ENCODE assay signal across 10 cellular contexts in genomic region chr1:226778657-226779058, GRCh38.
A peak's percentile ranks its signal among the peaks of the same experiment; 100 is the strongest.
DNase-seq lines count a peak whose midpoint lies in the region; ATAC-seq and TF ChIP-seq lines count a peak whose summit lies in the region.
"Had no signal": no experiment of that assay in that cellular context is flagged by ENCODE, and none has a peak within 500 bp of the region (broad histone marks: within the 10 kb centered on the region; RNA-seq: fewer than 3 reads in every experiment).

No MANE protein-coding gene starts in this region.

- TF ChIP-seq CTCF in GM13976 (IDR thresholded peaks at IDR 0.05; ENCODE audit: borderline replicate concordance, control extremely low read depth, extremely low read depth, insufficient read depth, missing control alignments): no peak

- H3K27me3 ChIP-seq in rectal smooth muscle tissue (ENCODE audit: control insufficient read depth, insufficient read depth, low read length): no peaks in the 10 kb centered on the region
- H3K27me3 ChIP-seq: right lobe of liver had no signal

- no peaks in the 10 kb centered on the region for H3K36me3 ChIP-seq in rectal smooth muscle tissue (ENCODE audit: control insufficient read depth, insufficient read depth, low read length)
- H3K36me3 ChIP-seq: right lobe of liver had no signal

- DNase-seq in EH (ENCODE audit: low read depth) (peak; percentile 98), T1000 (lab: John Stamatoyannopoulos, UW) (peak; percentile 53), fibroblast of the conjunctiva (ENCODE audit: low read depth) (peak; percentile 49), NCI-H2227 treated with DMSO at 0.1 percent for 48 hours (lab: John Stamatoyannopoulos, UW) (no peak), GM13976 (ENCODE audit: low spot score) (no peak), NCI-H524 (lab: John Stamatoyannopoulos, UW) (no peak)
- DNase-seq: NCI-H2029, right lobe of liver had no signal

- peaks cover 18% of the 10 kb centered on the region for H3K4me1 ChIP-seq in rectal smooth muscle tissue (ENCODE audit: control insufficient read depth, insufficient read depth, low read length)
- H3K4me1 ChIP-seq: right lobe of liver had no signal

- H3K27ac ChIP-seq in rectal smooth muscle tissue (ENCODE audit: low read depth, low read length): peak overlapping the region; percentile 73
- H3K27ac ChIP-seq: right lobe of liver had no signal

- no peak overlapping the region for H3K4me3 ChIP-seq in rectal smooth muscle tissue (ENCODE audit: low read length)
- H3K4me3 ChIP-seq: right lobe of liver had no signal

- H3K9ac ChIP-seq in rectal smooth muscle tissue (ENCODE audit: low read length): no peak overlapping the region

- ATAC-seq in HG03520 (IDR thresholded peaks at IDR 0.05; ENCODE audit: unreplicated experiment): no peak

- in situ Hi-C loops in GM13976 (cut with MboI; ENCODE audit: low sequenced_read_pairs, unreplicated experiment): no loop called here

Comparison
In these comparisons a context has a peak if more than half of its experiments do, and no peak if none do; other contexts are left out.
1. DNase-seq: peak in EH (single experiment), T1000 (single experiment) and fibroblast of the conjunctiva (single experiment); none in NCI-H2227 treated with DMSO at 0.1 percent for 48 hours (single experiment), GM13976 (single experiment) and NCI-H524 (0 of 2).